In the genomic region with DNA sequence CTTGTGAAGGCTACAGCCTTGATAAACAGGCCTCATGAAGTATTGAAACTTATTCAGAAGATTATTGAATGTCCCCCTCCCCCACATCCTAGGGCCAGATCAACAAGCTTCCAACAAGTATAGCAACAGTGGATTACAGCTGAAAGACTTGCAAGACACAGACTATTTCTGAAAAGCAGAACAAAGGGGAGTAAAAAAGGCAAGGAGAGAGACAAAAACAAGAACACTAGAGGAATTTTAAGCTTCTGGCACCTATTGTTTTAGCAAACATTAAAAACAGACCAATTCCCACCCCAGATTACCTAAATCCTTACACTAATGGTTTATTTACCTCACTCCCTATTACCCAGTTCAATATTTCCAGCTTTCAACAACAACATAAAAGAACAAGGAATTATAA, we compare ENCODE assay signal across 22 cellular contexts.
"Had no signal": no experiment of that assay in that cellular context is flagged by ENCODE, and none has a peak within 500 bp of the region (broad histone marks: within the 10 kb centered on the region; RNA-seq: fewer than 3 reads in every experiment).

No MANE protein-coding gene starts in this region.

- DNase-seq: heart left ventricle; hypothalamus; kidney; left cardiac atrium; left ventricle myocardium inferior; lower lobe of right lung; mesenchymal stem cell; naive B cell; psoas muscle; retina; spleen; stimulated activated CD4-positive, alpha-beta T cell treated with anti-CD3 and anti-CD28 coated beads, Interleukin-15, amount 100 ng/mL, for 24 hours; stimulated activated CD4-positive, alpha-beta T cell treated with anti-CD3 and anti-CD28 coated beads, Interleukin-1b, Interleukin-23, amount 100 ng/mL, for 48 hours; stimulated activated CD4-positive, alpha-beta T cell treated with anti-CD3 and anti-CD28 coated beads, Interleukin-4, amount 100 ng/mL, for 24 hours; tibial artery; upper lobe of left lung; uterus had no signal

- H3K27ac ChIP-seq: heart left ventricle, left ventricle myocardium inferior, lower lobe of right lung, neutrophil, psoas muscle, spleen, tibial artery, upper lobe of left lung, uterus had no signal

- H3K36me3 ChIP-seq: heart left ventricle, left ventricle myocardium inferior, lower lobe of right lung, neutrophil, spleen, tibial artery, upper lobe of left lung, uterus had no signal

- H3K9me3 Mint-ChIP-seq: nephron; stimulated activated memory B cell treated with anti-CD40 and anti-IgM and Interleukin-4, amounts not matched to agents 10 μg/mL and 1 μg/mL and 100 μg/mL, for 72 hours had no signal

- H3K4me3 ChIP-seq: heart left ventricle, left ventricle myocardium inferior, lower lobe of right lung, psoas muscle, spleen, tibial artery, upper lobe of left lung, uterus had no signal

- H3K9me3 ChIP-seq: left ventricle myocardium inferior, lower lobe of right lung, neutrophil, psoas muscle, tibial artery, upper lobe of left lung, uterus had no signal

- H3K27ac Mint-ChIP-seq: dendritic cell treated with granulocyte-macrophage colony-stimulating factor and Interleukin-4, amounts not matched to agents 40 ng/mL and 50 ng/mL, for 4 days; naive B cell; nephron; stimulated activated memory B cell treated with anti-CD40 and anti-IgM and Interleukin-4, amounts not matched to agents 10 μg/mL and 1 μg/mL and 100 μg/mL, for 72 hours; stimulated activated naive CD8-positive, alpha-beta T cell treated with anti-CD3 and anti-CD28 coated beads, Interleukin-15, Interleukin-2, amounts not matched to agents 100 ng/mL and 50 ng/mL, for 24 hours had no signal

- H3K4me1 Mint-ChIP-seq: naive B cell; nephron; stimulated activated memory B cell treated with anti-CD40 and anti-IgM and Interleukin-4, amounts not matched to agents 10 μg/mL and 1 μg/mL and 100 μg/mL, for 72 hours had no signal

- H3K27me3 ChIP-seq: heart left ventricle, neutrophil, spleen, tibial artery, upper lobe of left lung, uterus had no signal

- H3K36me3 Mint-ChIP-seq: naive B cell; stimulated activated memory B cell treated with anti-CD40 and anti-IgM and Interleukin-4, amounts not matched to agents 10 μg/mL and 1 μg/mL and 100 μg/mL, for 72 hours had no signal

- H3K4me1 ChIP-seq: heart left ventricle, left ventricle myocardium inferior, lower lobe of right lung, psoas muscle, spleen, tibial artery, upper lobe of left lung, uterus had no signal

- H3K27me3 Mint-ChIP-seq: dendritic cell treated with granulocyte-macrophage colony-stimulating factor and Interleukin-4, amounts not matched to agents 40 ng/mL and 50 ng/mL, for 4 days; naive B cell; stimulated activated memory B cell treated with anti-CD40 and anti-IgM and Interleukin-4, amounts not matched to agents 10 μg/mL and 1 μg/mL and 100 μg/mL, for 72 hours; stimulated activated naive CD8-positive, alpha-beta T cell treated with anti-CD3 and anti-CD28 coated beads, Interleukin-15, Interleukin-2, amounts not matched to agents 100 ng/mL and 50 ng/mL, for 24 hours had no signal

- H3K4me3 Mint-ChIP-seq: dendritic cell treated with granulocyte-macrophage colony-stimulating factor and Interleukin-4, amounts not matched to agents 40 ng/mL and 50 ng/mL, for 4 days; naive B cell; nephron; stimulated activated memory B cell treated with anti-CD40 and anti-IgM and Interleukin-4, amounts not matched to agents 10 μg/mL and 1 μg/mL and 100 μg/mL, for 72 hours; stimulated activated naive CD8-positive, alpha-beta T cell treated with anti-CD3 and anti-CD28 coated beads, Interleukin-15, Interleukin-2, amounts not matched to agents 100 ng/mL and 50 ng/mL, for 24 hours had no signal
